Comparison of ENCODE assay signal across 1 cellular context in genomic region chr16:1734816-1735215, GRCh38.
TF ChIP-seq lines count a peak whose summit lies in the region.

No MANE protein-coding gene starts in this region.

TF ChIP-seq in H1, 55 proteins besides CTCF, POLR2A, EP300 and RAD21:
- no peak for TF ChIP-seq GTF2F1 (IDR thresholded peaks at IDR 0.05; ENCODE audit: borderline replicate concordance, low read depth, low read length)
